In the genomic region with DNA sequence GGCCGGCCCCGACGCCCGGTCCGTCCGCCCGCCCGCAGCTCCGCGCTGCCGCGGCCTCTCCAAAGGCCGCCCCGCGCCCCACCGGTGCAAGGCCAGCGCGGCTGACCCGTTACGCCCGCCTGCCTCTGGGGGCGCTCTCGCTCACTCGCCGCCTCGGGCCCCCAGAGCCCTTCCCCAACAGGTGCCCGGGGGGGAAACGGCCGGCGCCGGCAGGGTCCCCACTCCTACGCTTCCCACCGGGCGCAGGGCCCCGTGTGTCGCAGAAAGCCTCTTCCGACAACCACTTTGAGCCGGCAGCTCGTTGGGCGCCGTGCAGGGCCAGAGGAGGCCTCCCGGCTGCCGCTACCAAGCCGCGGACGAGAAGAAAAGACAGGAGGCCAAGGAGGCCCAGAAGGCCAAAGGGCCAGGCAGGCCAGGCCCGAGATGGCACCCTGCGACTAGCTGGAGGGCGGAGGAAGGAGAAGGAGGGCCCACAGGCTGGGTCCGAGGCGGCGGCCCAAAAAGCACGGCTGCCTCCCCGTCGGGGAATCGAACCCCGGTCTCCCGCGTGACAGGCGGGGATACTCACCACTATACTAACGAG, we compare ENCODE assay signal across 1 cellular context.
TF ChIP-seq lines count a peak whose summit lies in the region.

No MANE protein-coding gene starts in this region.

TF ChIP-seq in GM23338, 12 proteins besides CTCF, POLR2A, EP300 and RAD21 (continued from another document):
- TF ChIP-seq, protein P1, sequence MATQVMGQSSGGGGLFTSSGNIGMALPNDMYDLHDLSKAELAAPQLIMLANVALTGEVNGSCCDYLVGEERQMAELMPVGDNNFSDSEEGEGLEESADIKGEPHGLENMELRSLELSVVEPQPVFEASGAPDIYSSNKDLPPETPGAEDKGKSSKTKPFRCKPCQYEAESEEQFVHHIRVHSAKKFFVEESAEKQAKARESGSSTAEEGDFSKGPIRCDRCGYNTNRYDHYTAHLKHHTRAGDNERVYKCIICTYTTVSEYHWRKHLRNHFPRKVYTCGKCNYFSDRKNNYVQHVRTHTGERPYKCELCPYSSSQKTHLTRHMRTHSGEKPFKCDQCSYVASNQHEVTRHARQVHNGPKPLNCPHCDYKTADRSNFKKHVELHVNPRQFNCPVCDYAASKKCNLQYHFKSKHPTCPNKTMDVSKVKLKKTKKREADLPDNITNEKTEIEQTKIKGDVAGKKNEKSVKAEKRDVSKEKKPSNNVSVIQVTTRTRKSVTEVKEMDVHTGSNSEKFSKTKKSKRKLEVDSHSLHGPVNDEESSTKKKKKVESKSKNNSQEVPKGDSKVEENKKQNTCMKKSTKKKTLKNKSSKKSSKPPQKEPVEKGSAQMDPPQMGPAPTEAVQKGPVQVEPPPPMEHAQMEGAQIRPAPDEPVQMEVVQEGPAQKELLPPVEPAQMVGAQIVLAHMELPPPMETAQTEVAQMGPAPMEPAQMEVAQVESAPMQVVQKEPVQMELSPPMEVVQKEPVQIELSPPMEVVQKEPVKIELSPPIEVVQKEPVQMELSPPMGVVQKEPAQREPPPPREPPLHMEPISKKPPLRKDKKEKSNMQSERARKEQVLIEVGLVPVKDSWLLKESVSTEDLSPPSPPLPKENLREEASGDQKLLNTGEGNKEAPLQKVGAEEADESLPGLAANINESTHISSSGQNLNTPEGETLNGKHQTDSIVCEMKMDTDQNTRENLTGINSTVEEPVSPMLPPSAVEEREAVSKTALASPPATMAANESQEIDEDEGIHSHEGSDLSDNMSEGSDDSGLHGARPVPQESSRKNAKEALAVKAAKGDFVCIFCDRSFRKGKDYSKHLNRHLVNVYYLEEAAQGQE (IDR thresholded peaks at IDR 0.05; ENCODE audit: unreplicated experiment): no peak
- TF ChIP-seq NANOG (IDR thresholded peaks at IDR 0.05; ENCODE audit: borderline replicate concordance): no peak
- no peak for TF ChIP-seq EZH2phosphoT487 (IDR thresholded peaks at IDR 0.05; ENCODE audit: unreplicated experiment)
- TF ChIP-seq ZNF331 (CRISPR knock-in tag; IDR thresholded peaks at IDR 0.05; ENCODE audit: low read depth): no peak
- no peak for TF ChIP-seq ZNF114 (CRISPR knock-in tag; IDR thresholded peaks at IDR 0.05)
- TF ChIP-seq CREB1 (CRISPR knock-in tag; IDR thresholded peaks at IDR 0.05; ENCODE audit: low read depth): no peak
- TF ChIP-seq, protein P2, sequence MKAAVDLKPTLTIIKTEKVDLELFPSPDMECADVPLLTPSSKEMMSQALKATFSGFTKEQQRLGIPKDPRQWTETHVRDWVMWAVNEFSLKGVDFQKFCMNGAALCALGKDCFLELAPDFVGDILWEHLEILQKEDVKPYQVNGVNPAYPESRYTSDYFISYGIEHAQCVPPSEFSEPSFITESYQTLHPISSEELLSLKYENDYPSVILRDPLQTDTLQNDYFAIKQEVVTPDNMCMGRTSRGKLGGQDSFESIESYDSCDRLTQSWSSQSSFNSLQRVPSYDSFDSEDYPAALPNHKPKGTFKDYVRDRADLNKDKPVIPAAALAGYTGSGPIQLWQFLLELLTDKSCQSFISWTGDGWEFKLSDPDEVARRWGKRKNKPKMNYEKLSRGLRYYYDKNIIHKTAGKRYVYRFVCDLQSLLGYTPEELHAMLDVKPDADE (IDR thresholded peaks at IDR 0.05): no peak
TF ChIP-seq in GM23338: peak in this region for 0.
